ENCODE assay signal across 32 cellular contexts in genomic region chr16:7492122-7492521, GRCh38.
"Had no signal": no experiment of that assay in that cellular context is flagged by ENCODE, and none has a peak within 500 bp of the region (broad histone marks: within the 10 kb centered on the region; RNA-seq: fewer than 3 reads in every experiment).

No MANE protein-coding gene starts in this region.

- H3K4me3 Mint-ChIP-seq: effector memory CD8-positive, alpha-beta T cell; immature natural killer cell; memory B cell; mesothelial cell of epicardium; naive B cell; nephron; stimulated activated memory B cell treated with anti-CD40 and anti-IgM and Interleukin-4, amounts not matched to agents 10 μg/mL and 1 μg/mL and 100 μg/mL, for 72 hours; type B pancreatic cell had no signal

- H3K4me1 Mint-ChIP-seq: immature natural killer cell; memory B cell; mesothelial cell of epicardium; naive B cell; nephron; stimulated activated memory B cell treated with anti-CD40 and anti-IgM and Interleukin-4, amounts not matched to agents 10 μg/mL and 1 μg/mL and 100 μg/mL, for 72 hours had no signal

- H3K27me3 Mint-ChIP-seq: effector memory CD8-positive, alpha-beta T cell; memory B cell; naive B cell; stimulated activated memory B cell treated with anti-CD40 and anti-IgM and Interleukin-4, amounts not matched to agents 10 μg/mL and 1 μg/mL and 100 μg/mL, for 72 hours had no signal

- H3K27ac Mint-ChIP-seq: effector memory CD8-positive, alpha-beta T cell; immature natural killer cell; memory B cell; mesothelial cell of epicardium; naive B cell; nephron; stimulated activated memory B cell treated with anti-CD40 and anti-IgM and Interleukin-4, amounts not matched to agents 10 μg/mL and 1 μg/mL and 100 μg/mL, for 72 hours; type B pancreatic cell had no signal

- ATAC-seq: effector memory CD8-positive, alpha-beta T cell; heart right ventricle; left colon; mucosa of descending colon; psoas muscle; right cardiac atrium; stimulated activated memory B cell treated with anti-CD40 and anti-IgM and Interleukin-4, amounts not matched to agents 10 μg/mL and 1 μg/mL and 100 μg/mL, for 72 hours; stimulated activated naive CD8-positive, alpha-beta T cell treated with anti-CD3 and anti-CD28 coated beads, Interleukin-15, Interleukin-2, amounts not matched to agents 100 U/mL and 50 U/mL, for 24 hours had no signal

- DNase-seq: cortex of kidney; effector memory CD8-positive, alpha-beta T cell; erythroblast; esophagus squamous epithelium; foreskin melanocyte; glutamatergic neuron; heart right ventricle; hippocampal formation; immature natural killer cell; islet precursor cell; kidney glomerular epithelial cell; left colon; mucosa of descending colon; naive B cell; occipital lobe; ovary; posterior cingulate gyrus; psoas muscle; right cardiac atrium; spleen; stimulated activated CD4-positive, alpha-beta T cell treated with anti-CD3 and anti-CD28 coated beads, Interleukin-4, amount 100 ng/mL, for 4 hours; stimulated activated naive CD8-positive, alpha-beta T cell treated with anti-CD3 and anti-CD28 coated beads, Interleukin-15, Interleukin-2, amounts not matched to agents 100 U/mL and 50 U/mL, for 24 hours; substantia nigra; testis; tibial artery had no signal

- H3K36me3 ChIP-seq: esophagus squamous epithelium, heart right ventricle, ovary, spleen, tibial artery had no signal

- H3K9me3 Mint-ChIP-seq: mesothelial cell of epicardium, nephron, type B pancreatic cell had no signal

- H3K4me3 ChIP-seq: esophagus squamous epithelium, heart right ventricle, lung, mucosa of descending colon, ovary, psoas muscle, skin epidermis, spleen, testis, tibial artery had no signal

- H3K9me3 ChIP-seq: esophagus squamous epithelium, heart right ventricle, mucosa of descending colon, ovary, psoas muscle, testis, tibial artery had no signal

- H3K27me3 ChIP-seq: esophagus squamous epithelium, heart right ventricle, ovary, spleen, testis, tibial artery had no signal

- H3K27ac ChIP-seq: esophagus squamous epithelium, heart right ventricle, ovary, psoas muscle, skin epidermis, spleen, testis, tibial artery had no signal

- H3K36me3 Mint-ChIP-seq: immature natural killer cell; memory B cell; mesothelial cell of epicardium; naive B cell; stimulated activated memory B cell treated with anti-CD40 and anti-IgM and Interleukin-4, amounts not matched to agents 10 μg/mL and 1 μg/mL and 100 μg/mL, for 72 hours; type B pancreatic cell had no signal

- H3K4me1 ChIP-seq: esophagus squamous epithelium, spleen, testis, tibial artery had no signal
